8 cellular contexts compared by ENCODE assay signal in genomic region chr6:31582230-31582601, GRCh38. TPM values are rescaled to one million over a fixed set of nuclear protein-coding genes. Genes with fewer than 3 reads are reported as not detected.
DNase-seq lines count a peak whose midpoint lies in the region; ATAC-seq, FAIRE-seq and TF ChIP-seq lines count a peak whose summit lies in the region.

Gene LTB (minus strand): TSS chr6:31582424. CDS start chr6:31582417, 7 bp downstream.

- intact Hi-C loops in left lung (cut with DNase I) = no loop called here

- no peaks in the 10 kb centered on the region for H3K27me3 ChIP-seq in ACC112 (ENCODE audit: insufficient read depth, low read length)
- H3K27me3 ChIP-seq in OCI-LY3 (ENCODE audit: low read depth, low read length) = no peaks in the 10 kb centered on the region
- H3K27me3 ChIP-seq in left lung = no peaks in the 10 kb centered on the region

- H3K36me3 ChIP-seq in ACC112 (ENCODE audit: insufficient read depth, low read length) (no peaks in the 10 kb centered on the region), OCI-LY3 (replicated peaks; ENCODE audit: low read depth, low read length) (peaks cover 28% of the 10 kb centered on the region), left lung (peaks cover 0 to 15% of the 10 kb centered on the region in 2 donors)

- H3K9ac ChIP-seq in OCI-LY3 (ENCODE audit: low read length) = peak within 1 kb of the TSS; percentile 94

- peak within 1 kb of the TSS; percentile 100 for H3K4me2 ChIP-seq in OCI-LY3 (ENCODE audit: low read length)

- H3K4me3 ChIP-seq in ACC112 (ENCODE audit: low read depth, low read length) (peak within 1 kb of the TSS; percentile 98), OCI-LY3 (ENCODE audit: low read length) (peak within 1 kb of the TSS; percentile 98), left lung (peak within 1 kb of the TSS; percentile 79 to 82)

- H3K27ac ChIP-seq in ACC112 (ENCODE audit: low read depth, low read length) (no peak within 1 kb of the TSS), OCI-LY3 (ENCODE audit: low read length) (peak within 1 kb of the TSS; percentile 100), angular gyrus (ENCODE audit: low read depth, low read length) (peak within 1 kb of the TSS; percentile 84), left lung (peak within 1 kb of the TSS; percentile 65 to 88), substantia nigra (ENCODE audit: low read depth, low read length, poor library complexity, severe bottlenecking) (peak within 1 kb of the TSS; percentile 80)

- H3K9me3 ChIP-seq in OCI-LY3 (ENCODE audit: insufficient read depth, low read length) (no peaks in the 10 kb centered on the region), left lung (no peaks in the 10 kb centered on the region)

- peaks cover 11% of the 10 kb centered on the region for H4K20me1 ChIP-seq in OCI-LY3 (ENCODE audit: insufficient read depth, low read length)

- peak in 1 of 2 donors; percentile 84 for DNase-seq in left lung
- DNase-seq in substantia nigra (lab: John Stamatoyannopoulos, UW) = no peak
- no peak for DNase-seq in D721Med (ENCODE audit: insufficient read length, low spot score)
- no peak for DNase-seq in cerebellar cortex (ENCODE audit: low spot score)

- ATAC-seq in left lung (no peak), HG03432 (IDR thresholded peaks at IDR 0.05; ENCODE audit: unreplicated experiment) (no peak)

- TF ChIP-seq CTCF in OCI-LY3 (IDR thresholded peaks at IDR 0.05; ENCODE audit: low read depth, low read length) (no peak), left lung (IDR thresholded peaks at IDR 0.05) (no peak), D721Med (IDR thresholded peaks at IDR 0.05; ENCODE audit: insufficient read depth, missing control alignments) (no peak)

- H3K4me1 ChIP-seq in ACC112 (ENCODE audit: control insufficient read depth, insufficient read depth, low read length, unreplicated experiment) (peaks cover 5% of the 10 kb centered on the region), OCI-LY3 (ENCODE audit: low read length) (peaks cover 64% of the 10 kb centered on the region), left lung (peaks cover 0 to 83% of the 10 kb centered on the region in 2 donors)

- FAIRE-seq in D721Med (lab: Jason Lieb, UNC) = no peak

- peaks cover 4% of the 10 kb centered on the region for H3K79me2 ChIP-seq in ACC112 (ENCODE audit: control insufficient read depth, insufficient read depth, low read length, unreplicated experiment)
- peaks cover 63% of the 10 kb centered on the region for H3K79me2 ChIP-seq in OCI-LY3 (ENCODE audit: low read length)

- H2AFZ ChIP-seq in ACC112 (ENCODE audit: low read length, unreplicated experiment) (peak within 1 kb of the TSS; percentile 97), OCI-LY3 (ENCODE audit: low read depth, low read length) (no peak within 1 kb of the TSS)

RNA-seq across cellular contexts. Expression of gene LTB, which starts in this region (rescaled TPM):
- total RNA-seq in left lung = 10 to 100 TPM; 10.3 to 13.7 TPM
